In genomic region chr14:98754343-98755025, GRCh38 we compare ENCODE assay signal across 19 cellular contexts.
DNase-seq lines count a peak whose midpoint lies in the region; TF ChIP-seq lines count a peak whose summit lies in the region.
"Had no signal": no experiment of that assay in that cellular context is flagged by ENCODE, and none has a peak within 500 bp of the region (broad histone marks: within the 10 kb centered on the region; RNA-seq: fewer than 3 reads in every experiment).

No MANE protein-coding gene starts in this region.

- CTCF ChIA-PET in PC-9 (lab: Charles Lee) = no interaction called here

- no TSS peak for BruUV-seq in PC-9 (replicated peaks; lab: Mats Ljungman, UMichigan)

- no peaks in the 10 kb centered on the region for H3F3A ChIP-seq in PC-9 (ENCODE audit: insufficient read depth, low read depth)

- in situ Hi-C loops in SK-MEL-5 (cut with HindIII; ENCODE audit: low pct_unique_long_range_greater_than_20kb, low sequenced_read_pairs) = no loop called here

- no peaks in the 10 kb centered on the region for H3K9me2 ChIP-seq in PC-9 (ENCODE audit: insufficient read depth)

- POLR2A ChIA-PET in PC-9 (lab: Charles Lee; ENCODE audit: unreplicated experiment) = no interaction called here

- H3K4me2 ChIP-seq in BLaER1 treated with 17β-estradiol and CSF1 and Interleukin-3, amounts not matched to agents 10 nM and 100 nM = peak overlapping the region in 5 of 11 experiments; percentile 42 to 77 (median 56); a peak in 10 of 22 replicates
- no peak overlapping the region for H3K4me2 ChIP-seq in PC-9

- no peak for TF ChIP-seq CTCF in HL-60 (IDR thresholded peaks at IDR 0.05; ENCODE audit: insufficient read depth, low read length)
- no peak for TF ChIP-seq CTCF in PC-9 (conservative IDR thresholded peaks at IDR 0.05)

- H3K36me3 ChIP-seq in BLaER1 treated with 17β-estradiol and CSF1 and Interleukin-3, amounts not matched to agents 10 nM and 100 nM = no peaks in the 10 kb centered on the region
- H3K36me3 ChIP-seq in PC-9 (ENCODE audit: low read depth) = no peaks in the 10 kb centered on the region
- H3K36me3 ChIP-seq: BE2C, spleen had no signal

- H3K4me3 ChIP-seq in BLaER1 treated with 17β-estradiol and CSF1 and Interleukin-3, amounts not matched to agents 10 nM and 100 nM = no peak overlapping the region
- H3K4me3 ChIP-seq in HL-60 (replicated peaks; ENCODE audit: insufficient read depth, low read length) = no peak overlapping the region
- H3K4me3 ChIP-seq in PC-9 = no peak overlapping the region
- H3K4me3 ChIP-seq: K562, spleen had no signal

- no peaks in the 10 kb centered on the region for H3K79me2 ChIP-seq in PC-9 (ENCODE audit: low read depth)

- peak overlapping the region in 7 of 11 experiments; percentile 20 to 87 (median 67); a peak in 12 of 22 replicates for H3K27ac ChIP-seq in BLaER1 treated with 17β-estradiol and CSF1 and Interleukin-3, amounts not matched to agents 10 nM and 100 nM
- H3K27ac ChIP-seq in HL-60 (replicated peaks) (peak overlapping the region; percentile 12; the same call in 1 of the 2 replicates), PC-9 (no peak overlapping the region)
- H3K27ac ChIP-seq: spleen had no signal

- H2AFZ ChIP-seq in PC-9 = no peak overlapping the region

- intact Hi-C loops in PC-9 (cut with micrococcal nuclease; ENCODE audit: unreplicated experiment) = no loop called here

- H3K9ac ChIP-seq in BLaER1 treated with 17β-estradiol and CSF1 and Interleukin-3, amounts not matched to agents 10 nM and 100 nM = peak overlapping the region in 4 of 11 experiments; percentile 24 to 60 (median 37); a peak in 5 of 22 replicates

- H3K4me1 ChIP-seq in BLaER1 treated with 17β-estradiol and CSF1 and Interleukin-3, amounts not matched to agents 10 nM and 100 nM = peaks cover 0 to 33% (median 10%) of the 10 kb centered on the region in 10 experiments; a peak in 11 of 20 replicates
- no peaks in the 10 kb centered on the region for H3K4me1 ChIP-seq in PC-9 (replicated peaks; ENCODE audit: insufficient read depth)
- H3K4me1 ChIP-seq: BE2C, spleen had no signal

- H3K9me3 ChIP-seq in BLaER1 treated with 17β-estradiol and CSF1 and Interleukin-3, amounts not matched to agents 10 nM and 100 nM (replicated peaks in 1 of 11) = peaks cover 7 to 23% (median 12%) of the 10 kb centered on the region in 11 experiments
- no peaks in the 10 kb centered on the region for H3K9me3 ChIP-seq in PC-9 (ENCODE audit: insufficient read depth, low read depth)
- H3K9me3 ChIP-seq: BE2C had no signal

- H3K27me3 ChIP-seq in BLaER1 treated with 17β-estradiol and CSF1 and Interleukin-3, amounts not matched to agents 10 nM and 100 nM = no peaks in the 10 kb centered on the region
- H3K27me3 ChIP-seq in HL-60 (ENCODE audit: insufficient read depth, poor library complexity, severe bottlenecking) (no peaks in the 10 kb centered on the region), PC-9 (ENCODE audit: insufficient read depth, low read depth) (no peaks in the 10 kb centered on the region)
- H3K27me3 ChIP-seq: BE2C, spleen had no signal

- DNase-seq in HL-60 (ENCODE audit: low read depth in 1 of 2, low spot score in 1 of 2) (peak; percentile 36 to 57), SK-MEL-5 (ENCODE audit: low read depth, low spot score) (peak; percentile 9), foreskin melanocyte (peak; percentile 3), SK-N-DZ (ENCODE audit: low spot score) (no peak), PC-9 (no peak)
- no peak for DNase-seq in activated T-cell treated with anti-CD3 and anti-CD28 coated beads, Interleukin-2, amount 50 U/mL, for 1 hour
- DNase-seq: activated CD4-positive, alpha-beta T cell treated with anti-CD3 and anti-CD28 coated beads, Interleukin-2, amount 50 U/mL, for 48 hours; activated T-cell treated with anti-CD3 and anti-CD28 coated beads, Interleukin-2, amount 50 U/mL, for 48 hours; BE2C; Calu3; effector CD8-positive, alpha-beta T cell; islet precursor cell; naive thymus-derived CD8-positive, alpha-beta T cell; NCI-H1105; NCI-H2107; NCI-H526 treated with DMSO at 0.1 percent for 48 hours; spleen had no signal

- H4K20me1 ChIP-seq in BLaER1 treated with 17β-estradiol and CSF1 and Interleukin-3, amounts not matched to agents 10 nM and 100 nM = no peaks in the 10 kb centered on the region
- H4K20me1 ChIP-seq in PC-9 (ENCODE audit: insufficient read depth) = no peaks in the 10 kb centered on the region

Comparison
In these comparisons a context has a peak if more than half of its experiments do, and no peak if none do; other contexts are left out.
1. DNase-seq: peak in HL-60 (2 of 2), SK-MEL-5 (single experiment) and foreskin melanocyte (single experiment); none in SK-N-DZ (single experiment), activated T-cell treated with anti-CD3 and anti-CD28 coated beads, Interleukin-2, amount 50 U/mL, for 1 hour (single experiment) and PC-9 (0 of 2).